ENCODE assay signal across 10 cellular contexts in genomic region chr17:48472485-48473281, GRCh38. TPM values are rescaled to one million over a fixed set of nuclear protein-coding genes. Genes with fewer than 3 reads are reported as not detected.
DNase-seq lines count a peak whose midpoint lies in the region; ATAC-seq and TF ChIP-seq lines count a peak whose summit lies in the region.
"Had no signal": no experiment of that assay in that cellular context is flagged by ENCODE, and none has a peak within 500 bp of the region (broad histone marks: within the 10 kb centered on the region; RNA-seq: fewer than 3 reads in every experiment).

No MANE protein-coding gene starts in this region.

- H3K27me3 Mint-ChIP-seq in H9 (ENCODE audit: low read depth): peaks cover 46% of the 10 kb centered on the region
- H3K27me3 Mint-ChIP-seq in activated naive CD4-positive, alpha-beta T cell treated with anti-CD3 and anti-CD28 coated beads for 36 hours (ENCODE audit: low read depth): peaks cover 4% of the 10 kb centered on the region

- no peak overlapping the region for H3K18ac ChIP-seq in H9 (ENCODE audit: insufficient read length, low read depth, low read length)

- no peak overlapping the region for H3K56ac ChIP-seq in H9 (ENCODE audit: insufficient read length, low read depth, low read length)

- no peaks in the 10 kb centered on the region for H4K20me1 ChIP-seq in H9 (ENCODE audit: control insufficient read depth, insufficient read depth, insufficient read length)
- H4K20me1 ChIP-seq in OCI-LY3 (ENCODE audit: insufficient read depth, low read length): no peaks in the 10 kb centered on the region

- no peak overlapping the region for H2BK15ac ChIP-seq in H9 (ENCODE audit: low read depth, low read length)

- peak; percentile 52 for DNase-seq in AG04450 (ENCODE audit: low read depth, low spot score)
- DNase-seq in H9: peak; percentile 55
- peak; percentile 39 to 78 for DNase-seq in foreskin keratinocyte
- DNase-seq in activated naive CD4-positive, alpha-beta T cell treated with anti-CD3 and anti-CD28 coated beads for 36 hours: no peak
- DNase-seq: DND-41 had no signal

- H2BK5ac ChIP-seq in H9 (ENCODE audit: insufficient read length, low read length): no peak overlapping the region

- H3K36me3 Mint-ChIP-seq in H9 (ENCODE audit: insufficient read depth in 1 of 3, low read depth in 3 of 3): no peaks in the 10 kb centered on the region
- no peaks in the 10 kb centered on the region for H3K36me3 Mint-ChIP-seq in activated naive CD4-positive, alpha-beta T cell treated with anti-CD3 and anti-CD28 coated beads for 36 hours (ENCODE audit: low read depth)

- intact Hi-C loops in activated naive CD4-positive, alpha-beta T cell treated with anti-CD3 and anti-CD28 coated beads for 36 hours (cut with micrococcal nuclease): no loop called here

- H3K79me1 ChIP-seq in H9 (ENCODE audit: insufficient read depth, low read depth, low read length, poor library complexity, severe bottlenecking): no peaks in the 10 kb centered on the region

- no peak overlapping the region for H3K4me3 Mint-ChIP-seq in H9
- no peak overlapping the region for H3K4me3 Mint-ChIP-seq in activated naive CD4-positive, alpha-beta T cell treated with anti-CD3 and anti-CD28 coated beads for 36 hours
- H3K4me3 Mint-ChIP-seq: neural crest cell had no signal

- H3K14ac ChIP-seq in H9 (ENCODE audit: insufficient read depth, low read length): no peak overlapping the region

- ATAC-seq in foreskin keratinocyte: peak; percentile 58
- no peak for ATAC-seq in GM18909 (IDR thresholded peaks at IDR 0.05; ENCODE audit: poor library complexity, unreplicated experiment)
- ATAC-seq in GM21619 (IDR thresholded peaks at IDR 0.05; ENCODE audit: unreplicated experiment): no peak
- no peak for ATAC-seq in esophagus mucosa

- no CpG with 5 or more reads among the region's 5 CpGs for WGBS in H9 (ENCODE audit: extremely low coverage, insufficient read length, low lambda C conversion rate)

- no peaks in the 10 kb centered on the region for H3K36me3 ChIP-seq in OCI-LY3 (replicated peaks; ENCODE audit: low read depth, low read length)

- H2AFZ ChIP-seq in H9 (ENCODE audit: low read length) (no peak overlapping the region), OCI-LY3 (ENCODE audit: low read depth, low read length) (peak overlapping the region; percentile 76)

- no peak overlapping the region for H3K27ac Mint-ChIP-seq in H9
- H3K27ac Mint-ChIP-seq in activated naive CD4-positive, alpha-beta T cell treated with anti-CD3 and anti-CD28 coated beads for 36 hours: no peak overlapping the region

- no peak overlapping the region for H4K8ac ChIP-seq in H9 (replicated peaks; ENCODE audit: insufficient read length, low read depth, low read length)

- H2BK120ac ChIP-seq in H9 (ENCODE audit: low read depth, low read length, poor library complexity, severe bottlenecking): no peak overlapping the region

- no peak overlapping the region for H2BK20ac ChIP-seq in H9 (ENCODE audit: low read depth, low read length, poor library complexity, severe bottlenecking)

- no peak overlapping the region for H3T11ph ChIP-seq in H9 (ENCODE audit: low read length)

- no peaks in the 10 kb centered on the region for H3K23me2 ChIP-seq in H9 (ENCODE audit: insufficient read length, low read depth, low read length, poor library complexity, severe bottlenecking)

- no peak overlapping the region for H3K4ac ChIP-seq in H9 (ENCODE audit: low read depth, low read length)

- H2AK5ac ChIP-seq in H9 (ENCODE audit: insufficient read length, low read length): no peak overlapping the region

- H3K27me3 ChIP-seq in AG04450 (ENCODE audit: control insufficient read depth, insufficient read depth, low read length): no peaks in the 10 kb centered on the region
- H3K27me3 ChIP-seq in H9 (ENCODE audit: insufficient read depth, low read length): no peaks in the 10 kb centered on the region
- no peaks in the 10 kb centered on the region for H3K27me3 ChIP-seq in OCI-LY3 (ENCODE audit: low read depth, low read length)
- no peaks in the 10 kb centered on the region for H3K27me3 ChIP-seq in foreskin keratinocyte

- H3K79me2 ChIP-seq in H9 (ENCODE audit: insufficient read depth, low read length) (no peaks in the 10 kb centered on the region), OCI-LY3 (ENCODE audit: low read length) (no peaks in the 10 kb centered on the region)

- H3K9ac ChIP-seq in H9 (ENCODE audit: extremely low read depth, insufficient read length, low read length): no peak overlapping the region
- H3K9ac ChIP-seq in OCI-LY3 (ENCODE audit: low read length): no peak overlapping the region; the same call in 1 of the 2 replicates

- no peak overlapping the region for H4K91ac ChIP-seq in H9 (ENCODE audit: insufficient read length, low read depth, low read length)

- no peak overlapping the region for H4K5ac ChIP-seq in H9 (ENCODE audit: insufficient read length, low read depth, low read length)

- CTCF ChIA-PET in AG04450 (lab: Charles Lee): interaction anchor here (0.5 to 1.0 kb wide), 3 partner anchors 22 to 200 kb away, joined by 3 to 5 read pairs (median 4); no protein-coding TSS in a partner anchor
- CTCF ChIA-PET in activated naive CD4-positive, alpha-beta T cell treated with anti-CD3 and anti-CD28 coated beads for 36 hours (lab: Charles Lee): interaction anchor here (0.7 kb wide), 1 partner anchor 67 kb away, joined by 3 read pairs; no protein-coding TSS in a partner anchor

- TF ChIP-seq CTCF in AG04450 (IDR thresholded peaks at IDR 0.05; ENCODE audit: low read depth, low read length): no peak
- TF ChIP-seq CTCF in H9 (conservative IDR thresholded peaks at IDR 0.05): no peak
- TF ChIP-seq CTCF in OCI-LY3 (IDR thresholded peaks at IDR 0.05; ENCODE audit: low read depth, low read length): no peak
- TF ChIP-seq CTCF in foreskin keratinocyte (conservative IDR thresholded peaks at IDR 0.05): no peak

- H3K4me1 ChIP-seq in H9 (ENCODE audit: insufficient read depth, low read length): peaks cover 7% of the 10 kb centered on the region
- peaks cover 31% of the 10 kb centered on the region for H3K4me1 ChIP-seq in OCI-LY3 (ENCODE audit: low read length)
- H3K4me1 ChIP-seq in foreskin keratinocyte: peaks cover 18% of the 10 kb centered on the region

- no peak overlapping the region for H3K4me2 ChIP-seq in H9 (ENCODE audit: insufficient read depth, insufficient read length, low read length)
- peak overlapping the region; percentile 38 for H3K4me2 ChIP-seq in OCI-LY3 (ENCODE audit: low read length)

- H3K9me3 ChIP-seq in AG04450 (ENCODE audit: control insufficient read depth, insufficient read depth, low read length) (no peaks in the 10 kb centered on the region), H9 (ENCODE audit: control insufficient read depth, low read depth, low read length) (no peaks in the 10 kb centered on the region), OCI-LY3 (ENCODE audit: insufficient read depth, low read length) (no peaks in the 10 kb centered on the region)

- H3K27ac ChIP-seq in AG04450 (ENCODE audit: low read depth, low read length): peak overlapping the region; percentile 59
- H3K27ac ChIP-seq in H9 (ENCODE audit: insufficient read length, low read depth, low read length): no peak overlapping the region
- no peak overlapping the region for H3K27ac ChIP-seq in OCI-LY3 (ENCODE audit: low read length)
- no peak overlapping the region for H3K27ac ChIP-seq in foreskin keratinocyte

- no peaks in the 10 kb centered on the region for H3K9me3 Mint-ChIP-seq in H9
- H3K9me3 Mint-ChIP-seq in activated naive CD4-positive, alpha-beta T cell treated with anti-CD3 and anti-CD28 coated beads for 36 hours: no peaks in the 10 kb centered on the region
- H3K9me3 Mint-ChIP-seq: neural crest cell had no signal

- H3K4me1 Mint-ChIP-seq in H9: peaks cover 18 to 28% of the 10 kb centered on the region in 2 experiments
- H3K4me1 Mint-ChIP-seq in activated naive CD4-positive, alpha-beta T cell treated with anti-CD3 and anti-CD28 coated beads for 36 hours (ENCODE audit: low read depth): no peaks in the 10 kb centered on the region
- H3K4me1 Mint-ChIP-seq: neural crest cell had no signal

- H2BK12ac ChIP-seq in H9 (ENCODE audit: insufficient read length, low read depth, low read length): no peak overlapping the region

- no peak overlapping the region for H3K23ac ChIP-seq in H9 (ENCODE audit: insufficient read length, low read depth, low read length)

- H3K4me3 ChIP-seq in AG04450 (ENCODE audit: low read depth, low read length) (no peak overlapping the region), OCI-LY3 (ENCODE audit: low read length) (no peak overlapping the region)

- POLR2A ChIA-PET in AG04450 (lab: Yijun Ruan, JAX): interaction anchor here (0.6 to 1.5 kb wide), 4 partner anchors 11 to 115 kb away, joined by 3 to 12 read pairs (median 4); no protein-coding TSS in a partner anchor

RNA-seq across cellular contexts. Expression of gene SKAP1, which starts 42.7 kb away (rescaled TPM):
- polyA plus RNA-seq in AG04450 (2011; rRNA removed) (not detected in 2 replicates), foreskin keratinocyte (not detected in 2 replicates)
- polyA minus RNA-seq in AG04450 (2011; rRNA and poly(A)+ RNA removed): not detected in 2 replicates
- total RNA-seq in H9 (2021) (not detected in 2 replicates), foreskin keratinocyte (not detected in 2 replicates), esophagus mucosa (0.68 TPM)
- total RNA-seq in activated naive CD4-positive, alpha-beta T cell treated with anti-CD3 and anti-CD28 coated beads for 36 hours: 10 to 100 TPM; 60.3 to 60.5 TPM

RNA-seq across cellular contexts. Expression of gene HOXB1, which starts 58.1 kb away (rescaled TPM):
- not detected in 2 replicates for polyA plus RNA-seq in AG04450 (2011; rRNA removed)
- polyA minus RNA-seq in AG04450 (2011; rRNA and poly(A)+ RNA removed): not detected in 2 replicates
- total RNA-seq in H9 (2021): not detected in 2 replicates
- not detected in 2 replicates for total RNA-seq in foreskin keratinocyte
- polyA plus RNA-seq in foreskin keratinocyte: not detected in 2 replicates
- not detected for total RNA-seq in activated naive CD4-positive, alpha-beta T cell treated with anti-CD3 and anti-CD28 coated beads for 36 hours
- total RNA-seq in esophagus mucosa: 0.24 TPM

Comparison
In these comparisons a context has a peak if more than half of its experiments do, and no peak if none do; other contexts are left out.
1. RNA of gene SKAP1, which starts 42.7 kb away (total RNA-seq): 60.3 to 60.5 TPM in activated naive CD4-positive, alpha-beta T cell treated with anti-CD3 and anti-CD28 coated beads for 36 hours; 0.68 TPM in esophagus mucosa (single experiment), not detected in H9 and not detected in foreskin keratinocyte; every median in the first group is over 10 times any median in the second.